32 cellular contexts compared by ENCODE assay signal in genomic region chr19:50602089-50602422, GRCh38. TPM values are rescaled to one million over a fixed set of nuclear protein-coding genes. Genes with fewer than 3 reads are reported as not detected.
"Had no signal": no experiment of that assay in that cellular context is flagged by ENCODE, and none has a peak within 500 bp of the region (broad histone marks: within the 10 kb centered on the region; RNA-seq: fewer than 3 reads in every experiment).

No MANE protein-coding gene starts in this region.

- DNase-seq: stimulated activated CD4-positive, alpha-beta T cell treated with anti-CD3 and anti-CD28 coated beads, Interleukin-1b, Interleukin-23, amount 100 ng/mL, for 48 hours; stimulated activated CD4-positive, alpha-beta T cell treated with anti-CD3 and anti-CD28 coated beads, Interleukin-2, amount 100 ng/mL, for 24 hours; stimulated activated CD4-positive, alpha-beta T cell treated with anti-CD3 and anti-CD28 coated beads, Interleukin-2, amount 100 ng/mL, for 48 hours; stimulated activated CD4-positive, alpha-beta T cell treated with anti-CD3 and anti-CD28 coated beads, Interleukin-4, amount 100 ng/mL, for 1 hour; stimulated activated CD4-positive, alpha-beta T cell treated with anti-CD3 and anti-CD28 coated beads, Interleukin-4, amount 100 ng/mL, for 4 hours; stimulated activated CD8-positive, alpha-beta memory T cell treated with anti-CD3 and anti-CD28 coated beads, Interleukin-4, amount 100 ng/mL, for 48 hours; stimulated activated naive B cell treated with anti-CD40 and anti-IgM and Interleukin-4, amounts not matched to agents 10 μg/mL and 1 μg/mL and 100 μg/mL, for 72 hours; stimulated activated naive CD4-positive, alpha-beta T cell; stimulated activated naive CD4-positive, alpha-beta T cell treated with Interleukin-2 at 50 U/mL for 16 hours; stimulated activated naive CD8-positive, alpha-beta T cell treated with anti-CD3 and anti-CD28 coated beads, Interleukin-15, amount 100 ng/mL, for 72 hours; stomach; substantia nigra; testis; thyroid gland; tibial artery; transverse colon; trophoblast cell; upper lobe of left lung; upper lobe of right lung; uterus had no signal

- H3K36me3 Mint-ChIP-seq: type B pancreatic cell had no signal

- H3K4me1 ChIP-seq: stomach, suprapubic skin, testis, thyroid gland, tibial artery, tibial nerve, transverse colon, upper lobe of left lung, upper lobe of right lung, uterus, vagina had no signal

- H3K4me1 Mint-ChIP-seq: stimulated activated effector memory CD8-positive, alpha-beta T cell treated with anti-CD3 and anti-CD28 coated beads, Interleukin-12 subunit alpha, Interleukin-12 subunit beta, amount 100 ng/mL, for 72 hours had no signal

- H3K36me3 ChIP-seq: stomach, suprapubic skin, thoracic aorta, thyroid gland, tibial artery, tibial nerve, transverse colon, upper lobe of left lung, upper lobe of right lung, uterus, vagina had no signal

- H3K27ac Mint-ChIP-seq: stimulated activated effector memory CD8-positive, alpha-beta T cell treated with anti-CD3 and anti-CD28 coated beads, Interleukin-12 subunit alpha, Interleukin-12 subunit beta, amount 100 ng/mL, for 72 hours; stimulated activated memory B cell treated with anti-CD40 and anti-IgM and Interleukin-4, amounts not matched to agents 10 μg/mL and 1 μg/mL and 100 μg/mL, for 72 hours; stimulated activated naive B cell treated with anti-CD40 and anti-IgM and Interleukin-4, amounts not matched to agents 10 μg/mL and 1 μg/mL and 100 μg/mL, for 72 hours; stimulated activated naive CD8-positive, alpha-beta T cell treated with anti-CD3 and anti-CD28 coated beads, Interleukin-15, amount 100 ng/mL, for 72 hours; type B pancreatic cell had no signal

- H3K4me3 Mint-ChIP-seq: stimulated activated effector memory CD8-positive, alpha-beta T cell treated with anti-CD3 and anti-CD28 coated beads, Interleukin-12 subunit alpha, Interleukin-12 subunit beta, amount 100 ng/mL, for 72 hours; stimulated activated memory B cell treated with anti-CD40 and anti-IgM and Interleukin-4, amounts not matched to agents 10 μg/mL and 1 μg/mL and 100 μg/mL, for 72 hours; stimulated activated naive B cell treated with anti-CD40 and anti-IgM and Interleukin-4, amounts not matched to agents 10 μg/mL and 1 μg/mL and 100 μg/mL, for 72 hours; stimulated activated naive CD8-positive, alpha-beta T cell treated with anti-CD3 and anti-CD28 coated beads, Interleukin-15, amount 100 ng/mL, for 72 hours; type B pancreatic cell had no signal

- H3K9me3 Mint-ChIP-seq: type B pancreatic cell had no signal

- H3K9me3 ChIP-seq: suprapubic skin, testis, thoracic aorta, thyroid gland, tibial artery, transverse colon, upper lobe of left lung, upper lobe of right lung, uterus, vagina had no signal

- H3K27ac ChIP-seq: stomach, suprapubic skin, testis, thoracic aorta, thyroid gland, tibial artery, tibial nerve, transverse colon, upper lobe of left lung, upper lobe of right lung, uterus, vagina had no signal

- ATAC-seq: stimulated activated effector memory CD8-positive, alpha-beta T cell treated with anti-CD3 and anti-CD28 coated beads, Interleukin-12 subunit alpha, Interleukin-12 subunit beta, amount 100 ng/mL, for 72 hours; stimulated activated memory B cell treated with anti-CD40 and anti-IgM and Interleukin-4, amounts not matched to agents 10 μg/mL and 1 μg/mL and 100 μg/mL, for 72 hours; stimulated activated naive B cell treated with anti-CD40 and anti-IgM and Interleukin-4, amounts not matched to agents 10 μg/mL and 1 μg/mL and 100 μg/mL, for 72 hours; stimulated activated naive CD8-positive, alpha-beta T cell treated with anti-CD3 and anti-CD28 coated beads, Interleukin-15, amount 100 ng/mL, for 72 hours; upper lobe of right lung had no signal

- H3K4me3 ChIP-seq: stomach, suprapubic skin, testis, thoracic aorta, thyroid gland, tibial artery, tibial nerve, transverse colon, upper lobe of left lung, upper lobe of right lung, uterus, vagina had no signal

- H3K27me3 ChIP-seq: testis, thyroid gland, upper lobe of left lung, vagina had no signal

- FAIRE-seq: urothelium cell line had no signal

RNA-seq across cellular contexts. Expression of gene SYT3, which starts 37.6 kb away (rescaled TPM):
- total RNA-seq: subcutaneous adipose tissue, thoracic aorta, tibial nerve had no signal

RNA-seq across cellular contexts. Expression of gene C19orf81, which starts 47.2 kb away (rescaled TPM):
- total RNA-seq: stomach, temporal lobe, thoracic aorta, tibial nerve, transverse colon, urinary bladder, uterus, vagina had no signal
- polyA plus RNA-seq: thymus had no signal
